ENCODE assay signal across 24 cellular contexts in genomic region chr2:206031950-206032567, GRCh38. TPM values are rescaled to one million over a fixed set of nuclear protein-coding genes. Genes with fewer than 3 reads are reported as not detected.
DNase-seq lines count a peak whose midpoint lies in the region; FAIRE-seq and TF ChIP-seq lines count a peak whose summit lies in the region.
"Had no signal": no experiment of that assay in that cellular context is flagged by ENCODE, and none has a peak within 500 bp of the region (broad histone marks: within the 10 kb centered on the region; RNA-seq: fewer than 3 reads in every experiment).

No MANE protein-coding gene starts in this region.

- no peaks in the 10 kb centered on the region for H3K9me3 ChIP-seq in HUES64 (ENCODE audit: insufficient read depth, low read depth, low read length)
- no peaks in the 10 kb centered on the region for H3K9me3 ChIP-seq in H1 (ENCODE audit: insufficient read depth in 2 of 2, low read depth in 1 of 2, low read length in 1 of 2)
- H3K9me3 ChIP-seq: adrenal gland, colonic mucosa, esophagus squamous epithelium, uterus had no signal

- in situ Hi-C loops in brain microvascular endothelial cell (cut with HindIII; ENCODE audit: low pct_ligation_motif_present, low sequenced_read_pairs): no loop called here

- no peak overlapping the region for H2BK5ac ChIP-seq in H1 (ENCODE audit: low read depth, low read length)

- no peak for TF ChIP-seq RAD21 in H1 (IDR thresholded peaks at IDR 0.05 in 1 of 2, conservative IDR thresholded peaks at IDR 0.05 in 1 of 2; ENCODE audit: low read depth in 2 of 2, low read length in 2 of 2)

- H2AK5ac ChIP-seq in H1 (ENCODE audit: low read depth, low read length): no peak overlapping the region

- H3K4me1 ChIP-seq in HUES64 (ENCODE audit: insufficient read depth, low read length) (no peaks in the 10 kb centered on the region), H1 (replicated peaks in 1 of 4; ENCODE audit: control insufficient read depth in 3 of 4, insufficient read depth in 4 of 4, low read length in 3 of 4) (peaks cover 0 to 3% (median 3%) of the 10 kb centered on the region in 4 experiments; a peak in 2 of 7 replicates)
- H3K4me1 ChIP-seq: adrenal gland, colonic mucosa, uterus had no signal

- peaks cover 56% of the 10 kb centered on the region for H3K36me3 Mint-ChIP-seq in activated naive CD4-positive, alpha-beta T cell treated with anti-CD3 and anti-CD28 coated beads, Interleukin-2, amount 50 U/mL, for 24 hours
- peaks cover 80% of the 10 kb centered on the region for H3K36me3 Mint-ChIP-seq in activated naive CD4-positive, alpha-beta T cell treated with anti-CD3 and anti-CD28 coated beads, Interleukin-2, amount 10 ng/mL, durations not matched to agents 7 days and 5 days
- H3K36me3 Mint-ChIP-seq in stimulated activated naive CD8-positive, alpha-beta T cell treated with anti-CD3 and anti-CD28 coated beads, Interleukin-15, Interleukin-2, amounts not matched to agents 100 ng/mL and 50 ng/mL, for 24 hours (ENCODE audit: low read depth): peaks cover 80% of the 10 kb centered on the region

- POLR2A ChIA-PET in H1 (lab: Charles Lee; ENCODE audit: partially characterized antibody): interaction anchor here (0.7 to 0.9 kb wide), 2 partner anchors 51 to 771 kb away, joined by 3 to 4 read pairs; no protein-coding TSS in a partner anchor

- peaks cover 79% of the 10 kb centered on the region for H3K4me1 Mint-ChIP-seq in activated naive CD4-positive, alpha-beta T cell treated with anti-CD3 and anti-CD28 coated beads, Interleukin-2, amount 50 U/mL, for 24 hours
- peaks cover 36% of the 10 kb centered on the region for H3K4me1 Mint-ChIP-seq in activated naive CD4-positive, alpha-beta T cell treated with anti-CD3 and anti-CD28 coated beads, Interleukin-2, amount 10 ng/mL, durations not matched to agents 7 days and 5 days
- H3K4me1 Mint-ChIP-seq in stimulated activated naive CD8-positive, alpha-beta T cell treated with anti-CD3 and anti-CD28 coated beads, Interleukin-15, Interleukin-2, amounts not matched to agents 100 ng/mL and 50 ng/mL, for 24 hours (ENCODE audit: low read depth): peaks cover 66% of the 10 kb centered on the region

- no peak overlapping the region for H3K23ac ChIP-seq in H1 (ENCODE audit: insufficient read length)

- no peaks in the 10 kb centered on the region; the same call in 1 of the 2 replicates for H3K23me2 ChIP-seq in H1 (ENCODE audit: low read depth, low read length)

- H3K56ac ChIP-seq in H1 (replicated peaks; ENCODE audit: insufficient read length, low read depth, low read length): no peak overlapping the region

- no peak overlapping the region for H3K4me2 ChIP-seq in H1 (ENCODE audit: insufficient read depth in 1 of 2, low read depth in 2 of 2, low read length in 2 of 2)
- H3K4me2 ChIP-seq: hepatocyte had no signal

- peaks cover 4% of the 10 kb centered on the region; the same call in 1 of the 2 replicates for H3K79me1 ChIP-seq in H1 (ENCODE audit: low read depth, low read length)

- TF ChIP-seq EP300 in H1 (IDR thresholded peaks at IDR 0.05; ENCODE audit: borderline replicate concordance in 1 of 2, low read depth in 2 of 2, low read length in 2 of 2): no peak

- H4K5ac ChIP-seq in H1 (ENCODE audit: insufficient read length, low read depth, low read length): no peak overlapping the region

- H3K9ac ChIP-seq in HUES64 (ENCODE audit: low read depth, low read length) (no peak overlapping the region), H1 (replicated peaks in 1 of 4; ENCODE audit: extremely low read depth in 1 of 4, low read depth in 3 of 4, low read length in 3 of 4) (no peak overlapping the region)

- peaks cover 0 to 3% of the 10 kb centered on the region in 2 experiments for H4K20me1 ChIP-seq in H1 (replicated peaks in 1 of 2; ENCODE audit: control insufficient read depth in 1 of 2, insufficient read depth in 2 of 2, low read length in 2 of 2)

- no peak overlapping the region for H4K91ac ChIP-seq in H1 (replicated peaks; ENCODE audit: insufficient read length, low read length)

- no peak overlapping the region for H2BK15ac ChIP-seq in H1 (ENCODE audit: low read length)

- peaks cover 9% of the 10 kb centered on the region for H3K9me3 Mint-ChIP-seq in activated naive CD4-positive, alpha-beta T cell treated with anti-CD3 and anti-CD28 coated beads, Interleukin-2, amount 50 U/mL, for 24 hours
- peaks cover 23% of the 10 kb centered on the region for H3K9me3 Mint-ChIP-seq in activated naive CD4-positive, alpha-beta T cell treated with anti-CD3 and anti-CD28 coated beads, Interleukin-2, amount 10 ng/mL, durations not matched to agents 7 days and 5 days
- peaks cover 15% of the 10 kb centered on the region for H3K9me3 Mint-ChIP-seq in stimulated activated naive CD8-positive, alpha-beta T cell treated with anti-CD3 and anti-CD28 coated beads, Interleukin-15, Interleukin-2, amounts not matched to agents 100 ng/mL and 50 ng/mL, for 24 hours

- CTCF ChIA-PET in activated naive CD4-positive, alpha-beta T cell treated with anti-CD3 and anti-CD28 coated beads, Interleukin-2, amount 10 ng/mL, durations not matched to agents 7 days and 5 days (lab: Charles Lee): no interaction called here
- CTCF ChIA-PET in H1 (lab: Charles Lee; ENCODE audit: partially characterized antibody): interaction anchor here (0.6 to 1.8 kb wide), 6 partner anchors 27 to 106 kb away, joined by 3 to 5 read pairs (median 3); no protein-coding TSS in a partner anchor

- H3K14ac ChIP-seq in H1 (ENCODE audit: insufficient read length): no peak overlapping the region

- FAIRE-seq in H1 (lab: Jason Lieb, UNC): no peak
- FAIRE-seq: frontal cortex had no signal

- no peak overlapping the region for H2BK20ac ChIP-seq in H1 (ENCODE audit: low read length)

- no peak overlapping the region for H2AFZ ChIP-seq in H1 (ENCODE audit: low read length)
- H2AFZ ChIP-seq: hepatocyte had no signal

- H3K27me3 Mint-ChIP-seq in activated naive CD4-positive, alpha-beta T cell treated with anti-CD3 and anti-CD28 coated beads, Interleukin-2, amount 50 U/mL, for 24 hours: no peaks in the 10 kb centered on the region
- H3K27me3 Mint-ChIP-seq in activated naive CD4-positive, alpha-beta T cell treated with anti-CD3 and anti-CD28 coated beads, Interleukin-2, amount 10 ng/mL, durations not matched to agents 7 days and 5 days: no peaks in the 10 kb centered on the region
- H3K27me3 Mint-ChIP-seq in stimulated activated naive CD8-positive, alpha-beta T cell treated with anti-CD3 and anti-CD28 coated beads, Interleukin-15, Interleukin-2, amounts not matched to agents 100 ng/mL and 50 ng/mL, for 24 hours: no peaks in the 10 kb centered on the region
- H3K27me3 Mint-ChIP-seq: activated CD4-positive, alpha-beta memory T cell treated with anti-CD3 and anti-CD28 coated beads, Interleukin-2, amount 10 ng/mL, durations not matched to agents 7 days and 5 days; naive B cell had no signal

- H3K4me3 Mint-ChIP-seq in activated naive CD4-positive, alpha-beta T cell treated with anti-CD3 and anti-CD28 coated beads, Interleukin-2, amount 50 U/mL, for 24 hours: no peak overlapping the region
- H3K4me3 Mint-ChIP-seq in activated naive CD4-positive, alpha-beta T cell treated with anti-CD3 and anti-CD28 coated beads, Interleukin-2, amount 10 ng/mL, durations not matched to agents 7 days and 5 days: no peak overlapping the region
- peak overlapping the region; percentile 28 for H3K4me3 Mint-ChIP-seq in stimulated activated naive CD8-positive, alpha-beta T cell treated with anti-CD3 and anti-CD28 coated beads, Interleukin-15, Interleukin-2, amounts not matched to agents 100 ng/mL and 50 ng/mL, for 24 hours
- H3K4me3 Mint-ChIP-seq: activated CD4-positive, alpha-beta memory T cell treated with anti-CD3 and anti-CD28 coated beads, Interleukin-2, amount 10 ng/mL, durations not matched to agents 7 days and 5 days; naive B cell had no signal

- H3K27me3 ChIP-seq in HUES64 (ENCODE audit: insufficient read depth, low read length): no peaks in the 10 kb centered on the region
- no peaks in the 10 kb centered on the region for H3K27me3 ChIP-seq in H1 (replicated peaks in 1 of 4; ENCODE audit: control insufficient read depth in 3 of 4, extremely low read depth in 1 of 4, insufficient read depth in 3 of 4, low read length in 3 of 4)
- no peaks in the 10 kb centered on the region for H3K27me3 ChIP-seq in brain microvascular endothelial cell (replicated peaks)
- H3K27me3 ChIP-seq: adrenal gland, colonic mucosa, esophagus squamous epithelium, hepatocyte, uterus had no signal

- H3K27ac Mint-ChIP-seq in activated naive CD4-positive, alpha-beta T cell treated with anti-CD3 and anti-CD28 coated beads, Interleukin-2, amount 50 U/mL, for 24 hours: peak overlapping the region; percentile 63
- H3K27ac Mint-ChIP-seq in activated naive CD4-positive, alpha-beta T cell treated with anti-CD3 and anti-CD28 coated beads, Interleukin-2, amount 10 ng/mL, durations not matched to agents 7 days and 5 days: no peak overlapping the region
- peak overlapping the region; percentile 76 for H3K27ac Mint-ChIP-seq in stimulated activated naive CD8-positive, alpha-beta T cell treated with anti-CD3 and anti-CD28 coated beads, Interleukin-15, Interleukin-2, amounts not matched to agents 100 ng/mL and 50 ng/mL, for 24 hours
- H3K27ac Mint-ChIP-seq: activated CD4-positive, alpha-beta memory T cell treated with anti-CD3 and anti-CD28 coated beads, Interleukin-2, amount 10 ng/mL, durations not matched to agents 7 days and 5 days had no signal

- H3K79me2 ChIP-seq in H1 (ENCODE audit: control insufficient read depth in 1 of 2, insufficient read depth in 2 of 2, low read length in 2 of 2): peaks cover 0 to 73% of the 10 kb centered on the region in 2 experiments; a peak in 2 of 4 replicates

- H3K36me3 ChIP-seq in HUES64 (ENCODE audit: insufficient read depth, low read length) (peaks cover 23% of the 10 kb centered on the region), H1 (ENCODE audit: control insufficient read depth in 2 of 4, insufficient read depth in 4 of 4, low read length in 3 of 4) (peaks cover 0 to 13% (median 1%) of the 10 kb centered on the region in 4 experiments; a peak in 3 of 8 replicates), brain microvascular endothelial cell (replicated peaks) (no peaks in the 10 kb centered on the region)
- H3K36me3 ChIP-seq: colonic mucosa, uterus had no signal

- no peak overlapping the region for H2BK120ac ChIP-seq in H1 (replicated peaks; ENCODE audit: low read depth, low read length)

- DNase-seq in activated naive CD4-positive, alpha-beta T cell treated with anti-CD3 and anti-CD28 coated beads, Interleukin-2, amount 10 ng/mL, durations not matched to agents 7 days and 5 days: no peak
- DNase-seq in H1 (ENCODE audit: low read depth in 1 of 2, low spot score in 2 of 2) (peak in 1 of 2 experiments; percentile 42), mesenteric fat pad (ENCODE audit: low spot score) (no peak), brain microvascular endothelial cell (no peak)
- DNase-seq: activated CD4-positive, alpha-beta memory T cell treated with anti-CD3 and anti-CD28 coated beads, Interleukin-2, amount 10 ng/mL, durations not matched to agents 7 days and 5 days; adrenal gland; colonic mucosa; esophagus squamous epithelium; left colon; naive B cell; NCI-H1092 treated with DMSO at 0.1 percent for 48 hours; NCI-H2029 treated with DMSO at 0.1 percent for 48 hours; NCI-H345; NCI-H748 treated with DMSO at 0.1 percent for 48 hours; occipital lobe; RPMI8226; uterus; WERI-Rb-1 had no signal

- H4K8ac ChIP-seq in H1 (ENCODE audit: extremely low read depth, insufficient read depth, low read length): peak overlapping the region; percentile 65; the same call in 1 of the 2 replicates

- no peak for TF ChIP-seq POLR2A in H1 (IDR thresholded peaks at IDR 0.05; ENCODE audit: control extremely low read depth in 1 of 2, low read depth in 2 of 2, low read length in 2 of 2)

- H3K4me3 ChIP-seq in HUES64 (ENCODE audit: low read length): no peak overlapping the region
- H3K4me3 ChIP-seq in H1 (ENCODE audit: extremely low read depth in 1 of 4, insufficient read depth in 2 of 4, low read depth in 3 of 4, low read length in 4 of 4): no peak overlapping the region
- no peak overlapping the region for H3K4me3 ChIP-seq in brain microvascular endothelial cell (ENCODE audit: low read depth, low read length)
- H3K4me3 ChIP-seq: adrenal gland, colonic mucosa, esophagus squamous epithelium, hepatocyte, SK-N-MC, uterus had no signal

- no peak overlapping the region for H3K4ac ChIP-seq in H1 (replicated peaks; ENCODE audit: insufficient read length, low read depth, low read length)

- H3K27ac ChIP-seq in HUES64 (ENCODE audit: low read depth, low read length) (peak overlapping the region; percentile 25; the same call in 1 of the 2 replicates), H1 (ENCODE audit: low read depth, low read length) (no peak overlapping the region), brain microvascular endothelial cell (no peak overlapping the region)
- H3K27ac ChIP-seq: adrenal gland, colonic mucosa, esophagus squamous epithelium, hepatocyte, SK-N-MC, uterus, WERI-Rb-1 had no signal

- TF ChIP-seq CTCF in H1 (IDR thresholded peaks at IDR 0.05; ENCODE audit: control extremely low read depth in 1 of 3, insufficient read depth in 1 of 3, low read depth in 1 of 3, low read length in 3 of 3) (no peak), brain microvascular endothelial cell (IDR thresholded peaks at IDR 0.05; ENCODE audit: low read depth, low read length, missing control alignments) (no peak)

- 92% methylated on average over 8 of the region's 8 CpGs for WGBS in HUES64
- WGBS in H1 (ENCODE audit: extremely low coverage in 1 of 2, insufficient coverage in 1 of 2, insufficient read length in 1 of 2, insufficient replicate concordance in 2 of 2, low coverage in 1 of 2, low lambda C conversion rate in 2 of 2, missing lambda C conversion rate in 1 of 2), 2 experiments: 82% methylated on average over 8 of the region's 8 CpGs; no CpG with 5 or more reads in 1 of the 2 experiments

- no peak overlapping the region for H3K18ac ChIP-seq in H1 (ENCODE audit: extremely low read depth, low read length)

- H2BK12ac ChIP-seq in H1 (ENCODE audit: low read depth, low read length): no peak overlapping the region

RNA-seq across cellular contexts. Expression of gene INO80D, which starts 53.9 kb away (rescaled TPM):
- polyA plus RNA-seq in HUES64 (2013, experiment 1 of 2): 6.5 TPM
- polyA plus RNA-seq in HUES64 (2013, experiment 2 of 2): 6.8 TPM
- 37.4 and 38.9 TPM in 2 replicates for total RNA-seq in H1 (2021; fragmentation: NEBNext Ultra II Directional; extraction: Animal tissue kit (Norgen Biotek cat#: 25700))
- 4.8 and 6.2 TPM in 2 replicates for polyA plus RNA-seq in H1 (2011; rRNA removed)
- 5.3 TPM for polyA plus RNA-seq in H1 (2011; cell fraction: cytosol; rRNA removed)
- 15.4 TPM for polyA plus RNA-seq in H1 (2011; cell fraction: nucleus; rRNA removed)
- polyA plus RNA-seq in H1 (2012, experiment 1 of 2): 3.0 to 7.2 TPM (median 5.0 TPM) in 4 replicates
- polyA plus RNA-seq in H1 (2012, experiment 2 of 2): 0.42 TPM
- polyA plus RNA-seq in H1 (2013, experiment 1 of 2): 10.6 TPM
- 9.3 TPM for polyA plus RNA-seq in H1 (2013, experiment 2 of 2)
- 99.5 and 111 TPM in 2 replicates for polyA minus RNA-seq in H1 (2011; rRNA and poly(A)+ RNA removed)
- polyA minus RNA-seq in H1 (2011; cell fraction: cytosol; rRNA and poly(A)+ RNA removed): 39.9 TPM
- polyA minus RNA-seq in H1 (2011; cell fraction: nucleus; rRNA and poly(A)+ RNA removed): 47.9 TPM
- total RNA-seq in mesenteric fat pad: 22.1 TPM
